14 cellular contexts compared by ENCODE assay signal in genomic region chr1:33724348-33724747, GRCh38.
"Had no signal": no experiment of that assay in that cellular context is flagged by ENCODE, and none has a peak within 500 bp of the region (broad histone marks: within the 10 kb centered on the region; RNA-seq: fewer than 3 reads in every experiment).

No MANE protein-coding gene starts in this region.

- H3K4me3 Mint-ChIP-seq: activated naive CD4-positive, alpha-beta T cell treated with anti-CD3 and anti-CD28 coated beads, Interleukin-2, amount 10 ng/mL, durations not matched to agents 7 days and 5 days; activated T-cell treated with anti-CD3 and anti-CD28 coated beads, Interleukin-2, amount 50 U/mL, for 24 hours; natural killer cell treated with Interleukin-12 subunit alpha and Interleukin-12 subunit beta and Interleukin-15 and Interleukin-18, amount 100 ng/mL, for 72 hours had no signal

- H3K9me3 ChIP-seq: transverse colon had no signal

- H3K27ac ChIP-seq: hepatocyte, transverse colon had no signal

- H3K79me2 ChIP-seq: hepatocyte had no signal

- H3K36me3 ChIP-seq: transverse colon had no signal

- H3K27me3 ChIP-seq: hepatocyte, transverse colon had no signal

- H3K4me1 Mint-ChIP-seq: activated naive CD4-positive, alpha-beta T cell treated with anti-CD3 and anti-CD28 coated beads, Interleukin-2, amount 10 ng/mL, durations not matched to agents 7 days and 5 days had no signal

- DNase-seq: activated CD4-positive, alpha-beta T cell treated with anti-CD3 and anti-CD28 coated beads, Interleukin-2, amount 50 U/mL, for 4 hours; activated naive CD4-positive, alpha-beta T cell treated with anti-CD3 and anti-CD28 coated beads, Interleukin-2, amount 10 ng/mL, durations not matched to agents 7 days and 5 days; activated T-cell treated with anti-CD3 and anti-CD28 coated beads, Interleukin-2, amount 50 U/mL, for 24 hours; kidney glomerular epithelial cell; mesendoderm; nucleus accumbens; stimulated activated CD4-positive, alpha-beta T cell treated with anti-CD3 and anti-CD28 coated beads, Interleukin-15, amount 100 ng/mL, for 24 hours; stimulated activated CD4-positive, alpha-beta T cell treated with anti-CD3 and anti-CD28 coated beads, Interleukin-4, amount 100 ng/mL, for 1 hour; stimulated activated naive CD4-positive, alpha-beta T cell; transverse colon had no signal

- H3K4me1 ChIP-seq: transverse colon had no signal

- ATAC-seq: activated CD4-positive, CD25-positive, alpha-beta regulatory T cell treated with anti-CD3 and anti-CD28 coated beads, Interleukin-2, amount 50 U/mL, for 24 hours; esophagus mucosa; natural killer cell treated with Interleukin-12 subunit alpha and Interleukin-12 subunit beta and Interleukin-15 and Interleukin-18, amount 100 ng/mL, for 72 hours had no signal

- H3K27ac Mint-ChIP-seq: activated naive CD4-positive, alpha-beta T cell treated with anti-CD3 and anti-CD28 coated beads, Interleukin-2, amount 10 ng/mL, durations not matched to agents 7 days and 5 days; activated T-cell treated with anti-CD3 and anti-CD28 coated beads, Interleukin-2, amount 50 U/mL, for 24 hours; natural killer cell treated with Interleukin-12 subunit alpha and Interleukin-12 subunit beta and Interleukin-15 and Interleukin-18, amount 100 ng/mL, for 72 hours had no signal

- H3K4me3 ChIP-seq: hepatocyte, transverse colon had no signal

- H3K36me3 Mint-ChIP-seq: activated naive CD4-positive, alpha-beta T cell treated with anti-CD3 and anti-CD28 coated beads, Interleukin-2, amount 10 ng/mL, durations not matched to agents 7 days and 5 days; natural killer cell treated with Interleukin-12 subunit alpha and Interleukin-12 subunit beta and Interleukin-15 and Interleukin-18, amount 100 ng/mL, for 72 hours had no signal

- H3K9me3 Mint-ChIP-seq: activated naive CD4-positive, alpha-beta T cell treated with anti-CD3 and anti-CD28 coated beads, Interleukin-2, amount 10 ng/mL, durations not matched to agents 7 days and 5 days; activated T-cell treated with anti-CD3 and anti-CD28 coated beads, Interleukin-2, amount 50 U/mL, for 24 hours; natural killer cell treated with Interleukin-12 subunit alpha and Interleukin-12 subunit beta and Interleukin-15 and Interleukin-18, amount 100 ng/mL, for 72 hours had no signal

- H3K4me2 ChIP-seq: hepatocyte had no signal

- H3K27me3 Mint-ChIP-seq: activated naive CD4-positive, alpha-beta T cell treated with anti-CD3 and anti-CD28 coated beads, Interleukin-2, amount 10 ng/mL, durations not matched to agents 7 days and 5 days had no signal

- H2AFZ ChIP-seq: hepatocyte had no signal
